8 cellular contexts compared by ENCODE assay signal in genomic region chr16:10256855-10257641, GRCh38.
DNase-seq lines count a peak whose midpoint lies in the region; ATAC-seq lines count a peak whose summit lies in the region.

No MANE protein-coding gene starts in this region.

- peak; percentile 60 for ATAC-seq in HG03432 (IDR thresholded peaks at IDR 0.05; ENCODE audit: unreplicated experiment)

- DNase-seq in ELR (ENCODE audit: low read depth), result peak; percentile 32
- DNase-seq in T-helper 1 cell, result peak in 4 of 5 donors; percentile 19 to 50 (median 20)
- DNase-seq in amniotic epithelial cell (ENCODE audit: low read depth), result peak; percentile 10
- peak; percentile 18 for DNase-seq in iris pigment epithelial cell (ENCODE audit: low read depth)
- peak; percentile 54 for DNase-seq in stimulated activated CD4-positive, alpha-beta T cell treated with anti-CD3 and anti-CD28 coated beads, Interleukin-4, amount 100 ng/mL, for 1 hour
- no peak for DNase-seq in NCI-H2081 treated with DMSO at 0.1 percent for 48 hours (lab: John Stamatoyannopoulos, UW)
- DNase-seq in NCI-H526 treated with DMSO at 0.1 percent for 48 hours (lab: John Stamatoyannopoulos, UW), result no peak

Comparison
In these comparisons a context has a peak if more than half of its experiments do, and no peak if none do; other contexts are left out.
1. DNase-seq: peak in ELR (single experiment), T-helper 1 cell (4 of 5), amniotic epithelial cell (single experiment), iris pigment epithelial cell (single experiment) and stimulated activated CD4-positive, alpha-beta T cell treated with anti-CD3 and anti-CD28 coated beads, Interleukin-4, amount 100 ng/mL, for 1 hour (single experiment); none in NCI-H2081 treated with DMSO at 0.1 percent for 48 hours (single experiment) and NCI-H526 treated with DMSO at 0.1 percent for 48 hours (single experiment).